ENCODE assay signal across 1 cellular context in the genomic region with DNA sequence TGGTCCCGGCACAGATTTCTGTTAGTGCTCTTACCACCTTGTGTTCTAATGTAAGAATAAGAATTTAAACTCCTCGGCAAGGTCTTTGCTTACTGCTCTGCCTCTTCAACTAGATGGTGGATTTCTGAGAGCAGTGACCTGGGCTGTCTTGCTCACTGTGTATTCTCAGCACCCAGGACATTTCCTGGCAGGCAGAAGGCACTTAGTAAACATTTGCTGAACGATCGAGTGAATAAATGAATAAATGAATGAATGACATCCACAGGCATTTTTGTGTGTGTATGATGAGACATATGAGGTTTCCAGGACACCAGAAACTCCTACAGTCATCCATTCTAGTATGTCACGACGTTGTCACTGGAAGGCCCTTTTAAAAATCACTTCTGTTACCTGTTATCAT.
TF ChIP-seq lines count a peak whose summit lies in the region.

No MANE protein-coding gene starts in this region.

TF ChIP-seq in SK-N-SH, 30 proteins besides CTCF, POLR2A, EP300 and RAD21 (continued from another document):
- TF ChIP-seq, protein P1, sequence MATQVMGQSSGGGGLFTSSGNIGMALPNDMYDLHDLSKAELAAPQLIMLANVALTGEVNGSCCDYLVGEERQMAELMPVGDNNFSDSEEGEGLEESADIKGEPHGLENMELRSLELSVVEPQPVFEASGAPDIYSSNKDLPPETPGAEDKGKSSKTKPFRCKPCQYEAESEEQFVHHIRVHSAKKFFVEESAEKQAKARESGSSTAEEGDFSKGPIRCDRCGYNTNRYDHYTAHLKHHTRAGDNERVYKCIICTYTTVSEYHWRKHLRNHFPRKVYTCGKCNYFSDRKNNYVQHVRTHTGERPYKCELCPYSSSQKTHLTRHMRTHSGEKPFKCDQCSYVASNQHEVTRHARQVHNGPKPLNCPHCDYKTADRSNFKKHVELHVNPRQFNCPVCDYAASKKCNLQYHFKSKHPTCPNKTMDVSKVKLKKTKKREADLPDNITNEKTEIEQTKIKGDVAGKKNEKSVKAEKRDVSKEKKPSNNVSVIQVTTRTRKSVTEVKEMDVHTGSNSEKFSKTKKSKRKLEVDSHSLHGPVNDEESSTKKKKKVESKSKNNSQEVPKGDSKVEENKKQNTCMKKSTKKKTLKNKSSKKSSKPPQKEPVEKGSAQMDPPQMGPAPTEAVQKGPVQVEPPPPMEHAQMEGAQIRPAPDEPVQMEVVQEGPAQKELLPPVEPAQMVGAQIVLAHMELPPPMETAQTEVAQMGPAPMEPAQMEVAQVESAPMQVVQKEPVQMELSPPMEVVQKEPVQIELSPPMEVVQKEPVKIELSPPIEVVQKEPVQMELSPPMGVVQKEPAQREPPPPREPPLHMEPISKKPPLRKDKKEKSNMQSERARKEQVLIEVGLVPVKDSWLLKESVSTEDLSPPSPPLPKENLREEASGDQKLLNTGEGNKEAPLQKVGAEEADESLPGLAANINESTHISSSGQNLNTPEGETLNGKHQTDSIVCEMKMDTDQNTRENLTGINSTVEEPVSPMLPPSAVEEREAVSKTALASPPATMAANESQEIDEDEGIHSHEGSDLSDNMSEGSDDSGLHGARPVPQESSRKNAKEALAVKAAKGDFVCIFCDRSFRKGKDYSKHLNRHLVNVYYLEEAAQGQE (IDR thresholded peaks at IDR 0.05; ENCODE audit: low read depth, low read length), result no peak
- TF ChIP-seq GATA2 (CRISPR knock-in tag; IDR thresholded peaks at IDR 0.05) (no peak), FOSL2 (IDR thresholded peaks at IDR 0.05; ENCODE audit: borderline replicate concordance, low read depth) (no peak), ELF1 (IDR thresholded peaks at IDR 0.05) (no peak), MEF2A (IDR thresholded peaks at IDR 0.05; ENCODE audit: borderline replicate concordance, low read depth) (no peak), POLR2AphosphoS5 (IDR thresholded peaks at IDR 0.05; ENCODE audit: low read depth, low read length) (no peak), TEAD4 (IDR thresholded peaks at IDR 0.05; ENCODE audit: borderline replicate concordance, insufficient read depth) (no peak), NFIC (IDR thresholded peaks at IDR 0.05; ENCODE audit: borderline replicate concordance) (no peak), NRF1 (IDR thresholded peaks at IDR 0.05; ENCODE audit: low read depth, low read length) (no peak), MXI1 (IDR thresholded peaks at IDR 0.05; ENCODE audit: low read depth, low read length) (no peak)
- TF ChIP-seq, protein P2, sequence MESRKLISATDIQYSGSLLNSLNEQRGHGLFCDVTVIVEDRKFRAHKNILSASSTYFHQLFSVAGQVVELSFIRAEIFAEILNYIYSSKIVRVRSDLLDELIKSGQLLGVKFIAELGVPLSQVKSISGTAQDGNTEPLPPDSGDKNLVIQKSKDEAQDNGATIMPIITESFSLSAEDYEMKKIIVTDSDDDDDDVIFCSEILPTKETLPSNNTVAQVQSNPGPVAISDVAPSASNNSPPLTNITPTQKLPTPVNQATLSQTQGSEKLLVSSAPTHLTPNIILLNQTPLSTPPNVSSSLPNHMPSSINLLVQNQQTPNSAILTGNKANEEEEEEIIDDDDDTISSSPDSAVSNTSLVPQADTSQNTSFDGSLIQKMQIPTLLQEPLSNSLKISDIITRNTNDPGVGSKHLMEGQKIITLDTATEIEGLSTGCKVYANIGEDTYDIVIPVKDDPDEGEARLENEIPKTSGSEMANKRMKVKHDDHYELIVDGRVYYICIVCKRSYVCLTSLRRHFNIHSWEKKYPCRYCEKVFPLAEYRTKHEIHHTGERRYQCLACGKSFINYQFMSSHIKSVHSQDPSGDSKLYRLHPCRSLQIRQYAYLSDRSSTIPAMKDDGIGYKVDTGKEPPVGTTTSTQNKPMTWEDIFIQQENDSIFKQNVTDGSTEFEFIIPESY (IDR thresholded peaks at IDR 0.05; ENCODE audit: borderline replicate concordance, low read depth), result no peak
- TF ChIP-seq, protein P3, sequence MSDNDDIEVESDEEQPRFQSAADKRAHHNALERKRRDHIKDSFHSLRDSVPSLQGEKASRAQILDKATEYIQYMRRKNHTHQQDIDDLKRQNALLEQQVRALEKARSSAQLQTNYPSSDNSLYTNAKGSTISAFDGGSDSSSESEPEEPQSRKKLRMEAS (IDR thresholded peaks at IDR 0.05; ENCODE audit: low read depth), result no peak
TF ChIP-seq in SK-N-SH: peak in this region for 0.
